18 cellular contexts compared by ENCODE assay signal in the genomic region with DNA sequence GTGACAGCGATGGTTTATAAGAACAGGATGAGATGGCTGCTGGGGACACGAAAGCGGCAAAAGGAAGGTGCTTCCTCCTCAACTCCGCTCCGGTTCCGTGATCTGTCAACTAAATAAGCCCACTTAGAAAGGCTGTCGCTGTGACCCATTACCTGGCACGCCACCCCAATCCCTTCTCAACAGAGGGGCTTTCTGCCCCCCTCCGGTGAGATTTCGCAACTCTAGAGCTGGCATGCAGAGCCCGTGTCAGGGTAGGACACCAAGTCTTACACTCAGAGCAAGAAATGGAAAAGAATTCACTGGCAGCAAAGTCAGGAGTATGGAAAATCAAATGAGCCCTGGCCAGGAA.
DNase-seq lines count a peak whose midpoint lies in the region; ATAC-seq and TF ChIP-seq lines count a peak whose summit lies in the region.
"Had no signal": no experiment of that assay in that cellular context is flagged by ENCODE, and none has a peak within 500 bp of the region (broad histone marks: within the 10 kb centered on the region; RNA-seq: fewer than 3 reads in every experiment).

No MANE protein-coding gene starts in this region.

- TF ChIP-seq RAD21 in Ishikawa (IDR thresholded peaks at IDR 0.05; ENCODE audit: low read depth), result no peak

- H3K27me3 Mint-ChIP-seq in Caco-2 (ENCODE audit: insufficient read depth, unreplicated experiment) (no peaks in the 10 kb centered on the region), progenitor cell of endocrine pancreas (no peaks in the 10 kb centered on the region)
- no peaks in the 10 kb centered on the region for H3K27me3 Mint-ChIP-seq in CD4-positive, alpha-beta T cell

- H3K27me3 ChIP-seq in Caco-2 (replicated peaks; ENCODE audit: control insufficient read depth, insufficient read depth, low read length) (no peaks in the 10 kb centered on the region), dorsolateral prefrontal cortex (no peaks in the 10 kb centered on the region), heart right ventricle (peaks cover 0 to 11% (median 3%) of the 10 kb centered on the region in 7 donors)
- H3K27me3 ChIP-seq in CD4-positive, alpha-beta T cell (ENCODE audit: control insufficient read depth, insufficient read depth, low read length), result no peaks in the 10 kb centered on the region
- H3K27me3 ChIP-seq: BLaER1, MG63 had no signal

- H3K36me3 ChIP-seq in Caco-2 (ENCODE audit: control insufficient read depth, insufficient read depth, low read length), result 0 out of 2 replicates have a peak, but pooled peaks cover 2% of the 10 kb centered on the region
- H3K36me3 ChIP-seq in heart right ventricle, result no peaks in the 10 kb centered on the region
- H3K36me3 ChIP-seq: BLaER1, MG63 had no signal

- H3K4me3 ChIP-seq in Caco-2 (ENCODE audit: low read depth, low read length) (no peak overlapping the region), dorsolateral prefrontal cortex (peak overlapping the region in 1 of 59 donors; percentile 1), heart right ventricle (no peak overlapping the region)
- H3K4me3 ChIP-seq: BLaER1, MG63 had no signal

- DNase-seq in Caco-2, result no peak
- no peak for DNase-seq in dorsolateral prefrontal cortex
- no peak for DNase-seq in progenitor cell of endocrine pancreas (ENCODE audit: low spot score, unreplicated experiment)
- no peak for DNase-seq in heart right ventricle
- DNase-seq in Right ventricle myocardium inferior (ENCODE audit: missing footprints), result no peak
- no peak for DNase-seq in CD4-positive, alpha-beta T cell
- DNase-seq: CD4-positive, CD25-positive, alpha-beta regulatory T cell; GF-D8; GOT3; KBM-7; MG63; NCI-H2029; NCI-H524 treated with DMSO at 0.1 percent for 48 hours; NCI-H774; SK-N-SH had no signal

- ATAC-seq in HG02973 (IDR thresholded peaks at IDR 0.05; ENCODE audit: unreplicated experiment) (no peak), heart right ventricle (no peak), Right ventricle myocardium inferior (no peak)
- ATAC-seq in CD4-positive, alpha-beta T cell (ENCODE audit: poor library complexity), result no peak

- H3K9me3 ChIP-seq in Caco-2 (no peaks in the 10 kb centered on the region), heart right ventricle (no peaks in the 10 kb centered on the region)
- no peaks in the 10 kb centered on the region for H3K9me3 ChIP-seq in CD4-positive, alpha-beta T cell (ENCODE audit: control insufficient read depth, low read length)
- H3K9me3 ChIP-seq: BLaER1, MG63, SK-N-SH had no signal

- H3K27ac ChIP-seq in dorsolateral prefrontal cortex (peak overlapping the region; percentile 76 to 100 (median 97)), heart right ventricle (no peak overlapping the region)
- no peak overlapping the region for H3K27ac ChIP-seq in CD4-positive, alpha-beta T cell (ENCODE audit: low read depth, low read length)
- H3K27ac ChIP-seq: BLaER1 had no signal

- intact Hi-C loops in Caco-2 (cut with micrococcal nuclease; ENCODE audit: unreplicated experiment) (no loop called here), dorsolateral prefrontal cortex (cut with DNase I) (loop anchor here in 1 of 2 donors (2.0 kb wide), 1 partner anchor 65 kb away; no protein-coding TSS in a partner anchor), heart right ventricle (cut with DNase I) (no loop called here), Right ventricle myocardium inferior (cut with DNase I) (no loop called here)
- intact Hi-C loops in CD4-positive, alpha-beta T cell (cut with DNase I, micrococcal nuclease), result no loop called here

- no peak for TF ChIP-seq CTCF in Caco-2 (IDR thresholded peaks at IDR 0.05; ENCODE audit: insufficient read depth in 1 of 2, low read depth in 1 of 2, low read length in 1 of 2, severe bottlenecking in 1 of 2, unreplicated experiment in 1 of 2)
- no peak for TF ChIP-seq CTCF in dorsolateral prefrontal cortex (IDR thresholded peaks at IDR 0.05 in 54 of 56, conservative IDR thresholded peaks at IDR 0.05 in 2 of 56; ENCODE audit: low read depth in 1 of 56, partially characterized antibody in 56 of 56)
- TF ChIP-seq CTCF in progenitor cell of endocrine pancreas (IDR thresholded peaks at IDR 0.05; ENCODE audit: unreplicated experiment), result no peak
- TF ChIP-seq CTCF in heart right ventricle (IDR thresholded peaks at IDR 0.05), result no peak
- no peak for TF ChIP-seq CTCF in CD4-positive, alpha-beta T cell (IDR thresholded peaks at IDR 0.05)

- H3K27ac Mint-ChIP-seq in Caco-2 (ENCODE audit: unreplicated experiment), result peak overlapping the region; percentile 83
- H3K27ac Mint-ChIP-seq in progenitor cell of endocrine pancreas, result peak overlapping the region; percentile 82
- no peak overlapping the region for H3K27ac Mint-ChIP-seq in CD4-positive, alpha-beta T cell
- H3K27ac Mint-ChIP-seq: CD4-positive, CD25-positive, alpha-beta regulatory T cell had no signal

- H3K36me3 Mint-ChIP-seq in Caco-2 (ENCODE audit: insufficient read depth, unreplicated experiment) (peaks cover 100% of the 10 kb centered on the region), progenitor cell of endocrine pancreas (ENCODE audit: insufficient read depth) (peaks cover 34% of the 10 kb centered on the region)
- no peaks in the 10 kb centered on the region for H3K36me3 Mint-ChIP-seq in CD4-positive, alpha-beta T cell (ENCODE audit: low read depth)
- H3K36me3 Mint-ChIP-seq: CD4-positive, CD25-positive, alpha-beta regulatory T cell had no signal

- WGBS in heart right ventricle, 2 donors, result 90 to 93% methylated on average over 11 of the region's 11 CpGs

- no peak for TF ChIP-seq EP300 in Ishikawa (IDR thresholded peaks at IDR 0.05; ENCODE audit: borderline replicate concordance)

- POLR2A ChIA-PET in Caco-2 (lab: Charles Lee), result no interaction called here
- POLR2A ChIA-PET in CD4-positive, alpha-beta T cell (lab: Charles Lee), result no interaction called here

- BruUV-seq in Caco-2 (replicated peaks; lab: Mats Ljungman, UMichigan), result no TSS peak

- peaks cover 42% of the 10 kb centered on the region for H3K4me1 Mint-ChIP-seq in Caco-2 (ENCODE audit: low read depth, unreplicated experiment)
- H3K4me1 Mint-ChIP-seq in progenitor cell of endocrine pancreas (ENCODE audit: low read depth), result peaks cover 57% of the 10 kb centered on the region
- H3K4me1 Mint-ChIP-seq in CD4-positive, alpha-beta T cell (ENCODE audit: low read depth), result no peaks in the 10 kb centered on the region
- H3K4me1 Mint-ChIP-seq: CD4-positive, CD25-positive, alpha-beta regulatory T cell had no signal

- CTCF ChIA-PET in Caco-2 (lab: Charles Lee), result no interaction called here
- CTCF ChIA-PET in CD4-positive, alpha-beta T cell (lab: Charles Lee), result no interaction called here

- H3K9me3 Mint-ChIP-seq in Caco-2 (ENCODE audit: unreplicated experiment) (no peaks in the 10 kb centered on the region), progenitor cell of endocrine pancreas (ENCODE audit: low read depth) (no peaks in the 10 kb centered on the region)
- no peaks in the 10 kb centered on the region for H3K9me3 Mint-ChIP-seq in CD4-positive, alpha-beta T cell
- H3K9me3 Mint-ChIP-seq: CD4-positive, CD25-positive, alpha-beta regulatory T cell had no signal

- H3K4me3 Mint-ChIP-seq in Caco-2 (ENCODE audit: unreplicated experiment), result no peak overlapping the region
- H3K4me3 Mint-ChIP-seq in progenitor cell of endocrine pancreas (ENCODE audit: low read depth), result no peak overlapping the region
- H3K4me3 Mint-ChIP-seq in CD4-positive, alpha-beta T cell, result no peak overlapping the region
- H3K4me3 Mint-ChIP-seq: CD4-positive, CD25-positive, alpha-beta regulatory T cell had no signal

- peaks cover 23% of the 10 kb centered on the region; the same call in 1 of the 2 replicates for H3K4me1 ChIP-seq in Caco-2
- no peaks in the 10 kb centered on the region for H3K4me1 ChIP-seq in heart right ventricle

TF ChIP-seq in Ishikawa, 13 proteins besides CTCF, POLR2A, EP300 and RAD21:
- TF ChIP-seq MAX (IDR thresholded peaks at IDR 0.05) (no peak), CEBPB (IDR thresholded peaks at IDR 0.05) (peak; percentile 75)

Comparison
In these comparisons a context has a peak if more than half of its experiments do, and no peak if none do; other contexts are left out.
1. H3K27ac ChIP-seq: peak in dorsolateral prefrontal cortex (59 of 59); none in heart right ventricle (0 of 10) and CD4-positive, alpha-beta T cell (single experiment).